11 cellular contexts compared by ENCODE assay signal in genomic region chr12:11771356-11771755, GRCh38.
DNase-seq lines count a peak whose midpoint lies in the region; ATAC-seq and TF ChIP-seq lines count a peak whose summit lies in the region.
"Had no signal": no experiment of that assay in that cellular context is flagged by ENCODE, and none has a peak within 500 bp of the region (broad histone marks: within the 10 kb centered on the region; RNA-seq: fewer than 3 reads in every experiment).

No MANE protein-coding gene starts in this region.

- peaks cover 93% of the 10 kb centered on the region for H3K79me2 ChIP-seq in OCI-LY3 (ENCODE audit: low read length)

- peak overlapping the region; percentile 3 for H3K27ac ChIP-seq in cardiac muscle cell
- H3K27ac ChIP-seq in right atrium auricular region: no peak overlapping the region
- H3K27ac ChIP-seq in OCI-LY3 (ENCODE audit: low read length): peak overlapping the region; percentile 96
- H3K27ac ChIP-seq in esophagus muscularis mucosa (replicated peaks in 1 of 4): peak overlapping the region; percentile 88 to 94 (median 92)

- H3K27ac Mint-ChIP-seq in stimulated activated naive CD8-positive, alpha-beta T cell treated with anti-CD3 and anti-CD28 coated beads, Interleukin-15, amount 100 ng/mL, for 72 hours: peak overlapping the region; percentile 72 to 94

- H3K27me3 Mint-ChIP-seq in stimulated activated naive CD8-positive, alpha-beta T cell treated with anti-CD3 and anti-CD28 coated beads, Interleukin-15, amount 100 ng/mL, for 72 hours: no peaks in the 10 kb centered on the region

- H3K36me3 ChIP-seq in cardiac muscle cell (no peaks in the 10 kb centered on the region), right atrium auricular region (no peaks in the 10 kb centered on the region), OCI-LY3 (replicated peaks; ENCODE audit: low read depth, low read length) (peaks cover 6% of the 10 kb centered on the region), esophagus muscularis mucosa (peaks cover 0 to 4% (median 0%) of the 10 kb centered on the region in 4 donors)

- peak; percentile 44 for ATAC-seq in stimulated activated naive CD8-positive, alpha-beta T cell treated with anti-CD3 and anti-CD28 coated beads, Interleukin-15, amount 100 ng/mL, for 72 hours
- ATAC-seq in HG03196 (IDR thresholded peaks at IDR 0.05; ENCODE audit: unreplicated experiment) (no peak), GM18505 (IDR thresholded peaks at IDR 0.05; ENCODE audit: unreplicated experiment) (no peak)

- H3K4me3 Mint-ChIP-seq in stimulated activated naive CD8-positive, alpha-beta T cell treated with anti-CD3 and anti-CD28 coated beads, Interleukin-15, amount 100 ng/mL, for 72 hours: peak overlapping the region in 1 of 2 donors; percentile 38

- TF ChIP-seq CTCF in cardiac muscle cell (IDR thresholded peaks at IDR 0.05; ENCODE audit: low read depth, low read length): no peak
- TF ChIP-seq CTCF in right atrium auricular region (IDR thresholded peaks at IDR 0.05): no peak
- no peak for TF ChIP-seq CTCF in OCI-LY3 (IDR thresholded peaks at IDR 0.05; ENCODE audit: low read depth, low read length)
- TF ChIP-seq CTCF in esophagus muscularis mucosa (IDR thresholded peaks at IDR 0.05): no peak

- DNase-seq in cardiac muscle cell (ENCODE audit: low read depth in 1 of 2, low spot score in 1 of 2): peak in 1 of 2 donors; percentile 36
- no peak for DNase-seq in right atrium auricular region (ENCODE audit: low spot score)
- DNase-seq in esophagus muscularis mucosa (ENCODE audit: extremely low spot score): no peak
- no peak for DNase-seq in stimulated activated naive CD8-positive, alpha-beta T cell treated with anti-CD3 and anti-CD28 coated beads, Interleukin-15, amount 100 ng/mL, for 72 hours
- no peak for DNase-seq in NCI-H2081 treated with DMSO at 0.1 percent for 48 hours (lab: John Stamatoyannopoulos, UW)
- DNase-seq: aorta, foreskin melanocyte, small intestine had no signal

- peaks cover 84% of the 10 kb centered on the region for H3K4me1 Mint-ChIP-seq in stimulated activated naive CD8-positive, alpha-beta T cell treated with anti-CD3 and anti-CD28 coated beads, Interleukin-15, amount 100 ng/mL, for 72 hours

- intact Hi-C loops in esophagus muscularis mucosa (cut with DNase I): no loop called here

- WGBS in esophagus muscularis mucosa: 69% methylated on average over 3 of the region's 3 CpGs

- H3K9me3 ChIP-seq in cardiac muscle cell (ENCODE audit: low read depth) (no peaks in the 10 kb centered on the region), right atrium auricular region (no peaks in the 10 kb centered on the region), OCI-LY3 (ENCODE audit: insufficient read depth, low read length) (no peaks in the 10 kb centered on the region), esophagus muscularis mucosa (no peaks in the 10 kb centered on the region)

- H3K4me3 ChIP-seq in cardiac muscle cell (no peak overlapping the region), right atrium auricular region (no peak overlapping the region), OCI-LY3 (ENCODE audit: low read length) (0 out of 2 replicates have a peak overlapping the region, but pooled peaks have one; percentile 4), esophagus muscularis mucosa (no peak overlapping the region)

- H3K4me1 ChIP-seq in cardiac muscle cell (ENCODE audit: low read depth) (peaks cover 11% of the 10 kb centered on the region), right atrium auricular region (peaks cover 0 to 35% of the 10 kb centered on the region in 2 donors), OCI-LY3 (ENCODE audit: low read length) (peaks cover 99% of the 10 kb centered on the region), esophagus muscularis mucosa (peaks cover 19 to 100% (median 89%) of the 10 kb centered on the region in 4 donors)

- no peak overlapping the region for H2AFZ ChIP-seq in OCI-LY3 (ENCODE audit: low read depth, low read length)

- TF ChIP-seq POLR2A in esophagus muscularis mucosa (IDR thresholded peaks at IDR 0.05; ENCODE audit: low read depth): no peak
- no peak for TF ChIP-seq POLR2A in GM18505 (IDR thresholded peaks at IDR 0.05; ENCODE audit: borderline replicate concordance, extremely low read depth, insufficient read depth, insufficient read length)

- no peak for TF ChIP-seq EP300 in esophagus muscularis mucosa (IDR thresholded peaks at IDR 0.05)

- no peaks in the 10 kb centered on the region for H3K9me3 Mint-ChIP-seq in stimulated activated naive CD8-positive, alpha-beta T cell treated with anti-CD3 and anti-CD28 coated beads, Interleukin-15, amount 100 ng/mL, for 72 hours

- H3K27me3 ChIP-seq in cardiac muscle cell: no peaks in the 10 kb centered on the region
- no peaks in the 10 kb centered on the region for H3K27me3 ChIP-seq in right atrium auricular region
- H3K27me3 ChIP-seq in OCI-LY3 (ENCODE audit: low read depth, low read length): no peaks in the 10 kb centered on the region
- no peaks in the 10 kb centered on the region for H3K27me3 ChIP-seq in esophagus muscularis mucosa

- H4K20me1 ChIP-seq in OCI-LY3 (ENCODE audit: insufficient read depth, low read length): no peaks in the 10 kb centered on the region

- peak overlapping the region; percentile 59 for H3K9ac ChIP-seq in OCI-LY3 (ENCODE audit: low read length)

- H3K4me2 ChIP-seq in OCI-LY3 (ENCODE audit: low read length): peak overlapping the region; percentile 49

Comparison
In these comparisons a context has a peak if more than half of its experiments do, and no peak if none do; other contexts are left out.
1. H3K27ac ChIP-seq: peak in cardiac muscle cell (single experiment), OCI-LY3 (single experiment) and esophagus muscularis mucosa (4 of 4); none in right atrium auricular region (0 of 2).